Comparison of ENCODE assay signal across 22 cellular contexts in genomic region chr9:14752871-14753270, GRCh38. TPM values are rescaled to one million over a fixed set of nuclear protein-coding genes. Genes with fewer than 3 reads are reported as not detected.
DNase-seq lines count a peak whose midpoint lies in the region; ATAC-seq and TF ChIP-seq lines count a peak whose summit lies in the region.
"Had no signal": no experiment of that assay in that cellular context is flagged by ENCODE, and none has a peak within 500 bp of the region (broad histone marks: within the 10 kb centered on the region; RNA-seq: fewer than 3 reads in every experiment).

No MANE protein-coding gene starts in this region.

- H3K36me3 Mint-ChIP-seq in nephron (ENCODE audit: low read depth), result peaks cover 56% of the 10 kb centered on the region
- H3K36me3 Mint-ChIP-seq: CD4-positive, CD25-positive, alpha-beta regulatory T cell had no signal

- H3K4me3 Mint-ChIP-seq in nephron, result no peak overlapping the region
- H3K4me3 Mint-ChIP-seq: CD4-positive, CD25-positive, alpha-beta regulatory T cell; HFFc6 had no signal

- peak; percentile 2 for DNase-seq in dermis blood vessel endothelial cell
- no peak for DNase-seq in NCI-H69 (lab: John Stamatoyannopoulos, UW)
- DNase-seq in HUDEP-2 (lab: John Stamatoyannopoulos, UW; ENCODE audit: unreplicated experiment in 76 of 76), result no peak
- DNase-seq in NCI-H128 (lab: John Stamatoyannopoulos, UW; ENCODE audit: unreplicated experiment), result no peak
- DNase-seq: CD4-positive, CD25-positive, alpha-beta regulatory T cell; GOT3; HFFc6; KBM-7; MG63; NCI-H1048; NCI-H1436; NCI-H187; SHP77 treated with DMSO at 0.1 percent for 48 hours had no signal

- TF ChIP-seq CTCF in nephron (IDR thresholded peaks at IDR 0.05; ENCODE audit: unreplicated experiment in 3 of 3), result no peak

- no peaks in the 10 kb centered on the region for H3K9me3 Mint-ChIP-seq in nephron
- H3K9me3 Mint-ChIP-seq: HFFc6 had no signal

- ATAC-seq in GM21390 (IDR thresholded peaks at IDR 0.05; ENCODE audit: unreplicated experiment), result peak; percentile 65
- ATAC-seq in HG03354 (IDR thresholded peaks at IDR 0.05; ENCODE audit: poor library complexity, severe bottlenecking, unreplicated experiment), result peak; percentile 63
- ATAC-seq in GM21381 (IDR thresholded peaks at IDR 0.05; ENCODE audit: unreplicated experiment), result no peak
- ATAC-seq: Panc1 had no signal

- H3K4me1 Mint-ChIP-seq in nephron, result peaks cover 60% of the 10 kb centered on the region

- peak overlapping the region; percentile 62 to 83 (median 77) for H3K27ac Mint-ChIP-seq in nephron
- H3K27ac Mint-ChIP-seq: HFFc6 had no signal

- no peaks in the 10 kb centered on the region for H3K27me3 Mint-ChIP-seq in nephron (ENCODE audit: low read depth)

RNA-seq across cellular contexts. Expression of gene CER1, which starts 30.3 kb away (rescaled TPM):
- total RNA-seq in dermis blood vessel endothelial cell, result not detected in 2 replicates
- total RNA-seq: CD4-positive, CD25-positive, alpha-beta regulatory T cell; HFFc6; HT1080; LHCN-M2; OCI-LY7; T-helper 1 cell treated with Interleukin-12 subunit alpha and Interleukin-12 subunit beta and Interleukin-4 antibody, amounts not matched to agents 30 ng/mL and 1 ng/mL, for 36 hours had no signal

RNA-seq across cellular contexts. Expression of gene ZDHHC21, which starts 59.6 kb away (rescaled TPM):
- 16.7 and 17.2 TPM in 2 replicates for total RNA-seq in dermis blood vessel endothelial cell
